Comparison of ENCODE assay signal across 16 cellular contexts in the genomic region with DNA sequence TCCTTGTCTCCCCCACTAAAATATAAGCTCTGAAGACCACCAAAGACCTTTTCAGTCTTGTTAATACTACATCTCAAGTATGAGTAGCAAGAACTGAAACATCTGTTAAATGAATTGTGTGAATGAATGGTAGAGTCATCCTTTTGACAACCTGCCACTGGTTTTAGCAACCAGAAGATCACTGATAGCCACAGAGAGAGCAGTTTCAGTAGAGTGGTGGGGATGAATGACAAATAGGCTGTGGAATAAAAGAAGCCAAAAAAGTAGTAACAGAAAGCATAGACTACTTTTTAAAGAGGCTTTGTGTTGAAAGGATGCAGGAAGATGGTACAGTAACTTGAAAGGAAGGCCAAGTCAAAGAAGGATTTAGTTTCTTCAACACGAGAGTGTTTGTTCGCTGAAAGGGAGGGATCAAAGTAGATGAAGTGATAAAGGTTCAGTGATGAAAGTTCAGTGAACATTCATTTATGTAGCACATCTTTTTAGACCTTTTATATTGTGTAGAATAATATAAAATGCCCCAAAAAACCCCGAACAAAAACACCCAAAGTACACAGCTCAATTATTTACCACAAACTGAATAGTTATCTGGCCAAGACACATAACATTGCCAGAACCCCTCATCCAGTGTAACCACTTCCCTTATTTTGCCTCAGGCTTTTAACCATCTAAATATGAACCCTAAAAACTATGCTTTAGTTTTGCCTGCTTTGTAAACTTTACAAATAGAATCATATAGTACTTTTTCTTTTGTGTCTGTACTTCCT. TPM values are rescaled to one million over a fixed set of nuclear protein-coding genes. Genes with fewer than 3 reads are reported as not detected.
DNase-seq lines count a peak whose midpoint lies in the region; ATAC-seq and TF ChIP-seq lines count a peak whose summit lies in the region.
"Had no signal": no experiment of that assay in that cellular context is flagged by ENCODE, and none has a peak within 500 bp of the region (broad histone marks: within the 10 kb centered on the region; RNA-seq: fewer than 3 reads in every experiment).

No MANE protein-coding gene starts in this region.

- peak; percentile 46 for ATAC-seq in HG03565 (IDR thresholded peaks at IDR 0.05; ENCODE audit: unreplicated experiment)
- peak; percentile 72 to 81 for ATAC-seq in stimulated activated naive B cell treated with anti-CD40 and anti-IgM and Interleukin-4, amounts not matched to agents 10 μg/mL and 1 μg/mL and 100 μg/mL, for 72 hours (replicated peaks)
- no peak for ATAC-seq in left ventricle myocardium superior
- ATAC-seq: gastrocnemius medialis, Panc1, upper lobe of right lung had no signal

- H3K9me3 Mint-ChIP-seq in activated T-cell treated with anti-CD3 and anti-CD28 coated beads, Interleukin-2, amount 50 U/mL, for 24 hours: no peaks in the 10 kb centered on the region
- H3K9me3 Mint-ChIP-seq in activated T-helper 2 cell treated with anti-CD3 and anti-CD28 coated beads, Interferon-gamma antibody, Interleukin-2, Interleukin-4, amounts not matched to agents 10 μg/mL and 5 μg/mL and 100 μg/mL, durations not matched to agents 14 hours and 24 hours and 36 hours: no peaks in the 10 kb centered on the region
- H3K9me3 Mint-ChIP-seq in stimulated activated naive B cell treated with anti-CD40 and anti-IgM and Interleukin-4, amounts not matched to agents 10 μg/mL and 1 μg/mL and 100 μg/mL, for 72 hours: no peaks in the 10 kb centered on the region

- no peaks in the 10 kb centered on the region for H3K27me3 ChIP-seq in sigmoid colon
- H3K27me3 ChIP-seq: gastrocnemius medialis, upper lobe of right lung had no signal

- WGBS in sigmoid colon, 2 donors: 66 to 89% methylated on average over 3 of the region's 3 CpGs

- no peaks in the 10 kb centered on the region for H3K9me3 ChIP-seq in sigmoid colon
- H3K9me3 ChIP-seq: gastrocnemius medialis, prostate gland, upper lobe of right lung had no signal

- H3K27me3 Mint-ChIP-seq in activated T-cell treated with anti-CD3 and anti-CD28 coated beads, Interleukin-2, amount 50 U/mL, for 24 hours: peaks cover 16% of the 10 kb centered on the region
- H3K27me3 Mint-ChIP-seq in activated T-helper 2 cell treated with anti-CD3 and anti-CD28 coated beads, Interferon-gamma antibody, Interleukin-2, Interleukin-4, amounts not matched to agents 10 μg/mL and 5 μg/mL and 100 μg/mL, durations not matched to agents 14 hours and 24 hours and 36 hours (ENCODE audit: low read depth): no peaks in the 10 kb centered on the region
- peaks cover 0 to 7% of the 10 kb centered on the region in 2 donors for H3K27me3 Mint-ChIP-seq in stimulated activated naive B cell treated with anti-CD40 and anti-IgM and Interleukin-4, amounts not matched to agents 10 μg/mL and 1 μg/mL and 100 μg/mL, for 72 hours

- H3K27ac Mint-ChIP-seq in activated T-cell treated with anti-CD3 and anti-CD28 coated beads, Interleukin-2, amount 50 U/mL, for 24 hours: peak overlapping the region; percentile 89
- peak overlapping the region; percentile 92 for H3K27ac Mint-ChIP-seq in activated T-helper 2 cell treated with anti-CD3 and anti-CD28 coated beads, Interferon-gamma antibody, Interleukin-2, Interleukin-4, amounts not matched to agents 10 μg/mL and 5 μg/mL and 100 μg/mL, durations not matched to agents 14 hours and 24 hours and 36 hours
- H3K27ac Mint-ChIP-seq in stimulated activated naive B cell treated with anti-CD40 and anti-IgM and Interleukin-4, amounts not matched to agents 10 μg/mL and 1 μg/mL and 100 μg/mL, for 72 hours: peak overlapping the region; percentile 20

- no peak overlapping the region for H3K4me3 ChIP-seq in sigmoid colon
- H3K4me3 ChIP-seq: gastrocnemius medialis, GM23248, prostate gland, upper lobe of right lung had no signal

- no peak for DNase-seq in activated T-cell treated with anti-CD3 and anti-CD28 coated beads, Interleukin-2, amount 50 U/mL, for 24 hours
- no peak for DNase-seq in activated T-cell treated with anti-CD3 and anti-CD28 coated beads, Interleukin-2, amount 50 U/mL, for 1 hour
- DNase-seq in activated T-helper 2 cell treated with anti-CD3 and anti-CD28 coated beads, Interferon-gamma antibody, Interleukin-2, Interleukin-4, amounts not matched to agents 10 μg/mL and 5 μg/mL and 100 μg/mL, durations not matched to agents 14 hours and 24 hours and 36 hours (ENCODE audit: low spot score): no peak
- DNase-seq in stimulated activated naive B cell treated with anti-CD40 and anti-IgM and Interleukin-4, amounts not matched to agents 10 μg/mL and 1 μg/mL and 100 μg/mL, for 72 hours: no peak
- no peak for DNase-seq in GM19238 (ENCODE audit: insufficient read length, low spot score)
- DNase-seq in sigmoid colon: no peak
- DNase-seq in left ventricle myocardium superior: no peak
- DNase-seq: effector CD4-positive, alpha-beta T cell; gastrocnemius medialis; GM23248; NCI-H1092; NCI-H226; upper lobe of right lung had no signal

- peaks cover 16% of the 10 kb centered on the region for H3K4me1 Mint-ChIP-seq in activated T-cell treated with anti-CD3 and anti-CD28 coated beads, Interleukin-2, amount 50 U/mL, for 24 hours (ENCODE audit: low read depth)
- peaks cover 14% of the 10 kb centered on the region for H3K4me1 Mint-ChIP-seq in activated T-helper 2 cell treated with anti-CD3 and anti-CD28 coated beads, Interferon-gamma antibody, Interleukin-2, Interleukin-4, amounts not matched to agents 10 μg/mL and 5 μg/mL and 100 μg/mL, durations not matched to agents 14 hours and 24 hours and 36 hours (ENCODE audit: low read depth)
- peaks cover 4 to 10% of the 10 kb centered on the region in 2 donors for H3K4me1 Mint-ChIP-seq in stimulated activated naive B cell treated with anti-CD40 and anti-IgM and Interleukin-4, amounts not matched to agents 10 μg/mL and 1 μg/mL and 100 μg/mL, for 72 hours

- intact Hi-C loops in activated T-helper 2 cell treated with anti-CD3 and anti-CD28 coated beads, Interferon-gamma antibody, Interleukin-2, Interleukin-4, amounts not matched to agents 10 μg/mL and 5 μg/mL and 100 μg/mL, durations not matched to agents 14 hours and 24 hours and 36 hours (cut with micrococcal nuclease): no loop called here
- intact Hi-C loops in sigmoid colon (cut with DNase I) (no loop called here), left ventricle myocardium superior (cut with micrococcal nuclease) (no loop called here)

- no peak for TF ChIP-seq CTCF in sigmoid colon (IDR thresholded peaks at IDR 0.05)

- peaks cover 0 to 25% (median 0%) of the 10 kb centered on the region in 4 donors for H3K36me3 ChIP-seq in sigmoid colon
- H3K36me3 ChIP-seq: prostate gland had no signal

- H3K36me3 Mint-ChIP-seq in activated T-cell treated with anti-CD3 and anti-CD28 coated beads, Interleukin-2, amount 50 U/mL, for 24 hours (ENCODE audit: low read depth): peaks cover 63% of the 10 kb centered on the region
- H3K36me3 Mint-ChIP-seq in activated T-helper 2 cell treated with anti-CD3 and anti-CD28 coated beads, Interferon-gamma antibody, Interleukin-2, Interleukin-4, amounts not matched to agents 10 μg/mL and 5 μg/mL and 100 μg/mL, durations not matched to agents 14 hours and 24 hours and 36 hours (ENCODE audit: low read depth): peaks cover 60% of the 10 kb centered on the region
- H3K36me3 Mint-ChIP-seq in stimulated activated naive B cell treated with anti-CD40 and anti-IgM and Interleukin-4, amounts not matched to agents 10 μg/mL and 1 μg/mL and 100 μg/mL, for 72 hours: peaks cover 15 to 19% of the 10 kb centered on the region in 2 donors

- no peak overlapping the region for H3K4me3 Mint-ChIP-seq in activated T-cell treated with anti-CD3 and anti-CD28 coated beads, Interleukin-2, amount 50 U/mL, for 24 hours
- peak overlapping the region; percentile 33 for H3K4me3 Mint-ChIP-seq in activated T-helper 2 cell treated with anti-CD3 and anti-CD28 coated beads, Interferon-gamma antibody, Interleukin-2, Interleukin-4, amounts not matched to agents 10 μg/mL and 5 μg/mL and 100 μg/mL, durations not matched to agents 14 hours and 24 hours and 36 hours (ENCODE audit: low read depth)
- H3K4me3 Mint-ChIP-seq in stimulated activated naive B cell treated with anti-CD40 and anti-IgM and Interleukin-4, amounts not matched to agents 10 μg/mL and 1 μg/mL and 100 μg/mL, for 72 hours: no peak overlapping the region

- H3K27ac ChIP-seq in sigmoid colon: no peak overlapping the region
- H3K27ac ChIP-seq: gastrocnemius medialis, GM23248, prostate gland, upper lobe of right lung had no signal

- H3K4me1 ChIP-seq in sigmoid colon: no peaks in the 10 kb centered on the region
- H3K4me1 ChIP-seq: gastrocnemius medialis, prostate gland, upper lobe of right lung had no signal

- TF ChIP-seq EP300 in sigmoid colon (IDR thresholded peaks at IDR 0.05): no peak

- TF ChIP-seq POLR2A in sigmoid colon (IDR thresholded peaks at IDR 0.05): no peak

RNA-seq across cellular contexts. Expression of a gene that starts 40.1 kb away (rescaled TPM):
- total RNA-seq in activated T-helper 2 cell treated with anti-CD3 and anti-CD28 coated beads, Interferon-gamma antibody, Interleukin-2, Interleukin-4, amounts not matched to agents 10 μg/mL and 5 μg/mL and 100 μg/mL, durations not matched to agents 14 hours and 24 hours and 36 hours: 94.1 and 94.5 TPM in 2 replicates
- total RNA-seq in sigmoid colon: 10 to 100 TPM; 38.8 to 75.7 (median 57.6) TPM
- 10 to 100 TPM; 34.0 to 48.6 (median 37.2) TPM for polyA plus RNA-seq in sigmoid colon
- 66.5 TPM for total RNA-seq in left ventricle myocardium superior

Comparison
In these comparisons a context has a peak if more than half of its experiments do, and no peak if none do; other contexts are left out.
1. H3K27ac Mint-ChIP-seq: peak in every context shown above with its lines; median percentile 92 in activated T-helper 2 cell treated with anti-CD3 and anti-CD28 coated beads, Interferon-gamma antibody, Interleukin-2, Interleukin-4, amounts not matched to agents 10 μg/mL and 5 μg/mL and 100 μg/mL, durations not matched to agents 14 hours and 24 hours and 36 hours; 89 in activated T-cell treated with anti-CD3 and anti-CD28 coated beads, Interleukin-2, amount 50 U/mL, for 24 hours; 20 in stimulated activated naive B cell treated with anti-CD40 and anti-IgM and Interleukin-4, amounts not matched to agents 10 μg/mL and 1 μg/mL and 100 μg/mL, for 72 hours.